8 cellular contexts compared by ENCODE assay signal in the genomic region with DNA sequence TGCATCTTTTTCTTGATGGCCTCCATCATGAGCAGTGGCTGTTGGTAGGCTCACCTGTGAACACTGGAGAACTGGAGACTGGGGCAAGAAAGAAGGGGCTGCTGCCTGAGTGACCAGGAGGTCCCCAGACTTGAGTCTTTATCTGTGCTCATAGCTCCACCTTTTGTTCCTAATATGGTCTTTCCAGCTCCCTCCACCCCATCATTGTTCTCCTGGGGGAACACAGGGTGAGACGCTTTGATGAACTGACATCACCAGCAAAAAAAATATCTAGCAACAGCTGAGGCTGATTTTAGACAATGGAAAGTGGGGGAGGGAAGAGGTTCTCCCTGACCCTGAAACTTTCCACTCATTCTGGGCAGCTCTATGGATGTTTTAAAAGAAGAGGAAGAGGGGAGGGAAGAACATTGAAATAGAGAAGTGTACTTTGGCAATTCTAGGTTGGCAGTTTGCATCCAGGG. TPM values are rescaled to one million over a fixed set of nuclear protein-coding genes. Genes with fewer than 3 reads are reported as not detected.
DNase-seq lines count a peak whose midpoint lies in the region; ATAC-seq and TF ChIP-seq lines count a peak whose summit lies in the region.

A gene (minus strand): TSS at position 111 of the 461 bp plus-strand sequence. CDS start 82 bp downstream, at position 29.

- no peak within 1 kb of the TSS for H3K27ac ChIP-seq in thoracic aorta

- H3K4me3 ChIP-seq in thoracic aorta = no peak within 1 kb of the TSS

- H3K4me3 Mint-ChIP-seq in activated naive CD8-positive, alpha-beta T cell treated with anti-CD3 and anti-CD28 coated beads, Interleukin-2, amount 50 U/mL, for 24 hours = no peak within 1 kb of the TSS

- H3K9me3 Mint-ChIP-seq in activated naive CD8-positive, alpha-beta T cell treated with anti-CD3 and anti-CD28 coated beads, Interleukin-2, amount 50 U/mL, for 24 hours = no peaks in the 10 kb centered on the region

- no peak within 1 kb of the TSS for H3K27ac Mint-ChIP-seq in activated naive CD8-positive, alpha-beta T cell treated with anti-CD3 and anti-CD28 coated beads, Interleukin-2, amount 50 U/mL, for 24 hours

- peaks cover 16% of the 10 kb centered on the region for H3K27me3 Mint-ChIP-seq in activated naive CD8-positive, alpha-beta T cell treated with anti-CD3 and anti-CD28 coated beads, Interleukin-2, amount 50 U/mL, for 24 hours

- no peaks in the 10 kb centered on the region for H3K36me3 ChIP-seq in thoracic aorta

- no peaks in the 10 kb centered on the region for H3K36me3 Mint-ChIP-seq in activated naive CD8-positive, alpha-beta T cell treated with anti-CD3 and anti-CD28 coated beads, Interleukin-2, amount 50 U/mL, for 24 hours (ENCODE audit: low read depth)

- H3K4me1 ChIP-seq in thoracic aorta (ENCODE audit: control insufficient read depth in 1 of 2, low read depth in 2 of 2) = peaks cover 0 to 18% of the 10 kb centered on the region in 2 donors

- no peak for TF ChIP-seq CTCF in thoracic aorta (IDR thresholded peaks at IDR 0.05)

- no peaks in the 10 kb centered on the region for H3K9me3 ChIP-seq in thoracic aorta

- peak; percentile 28 for ATAC-seq in activated naive CD8-positive, alpha-beta T cell treated with anti-CD3 and anti-CD28 coated beads, Interleukin-2, amount 50 U/mL, for 24 hours
- ATAC-seq in thoracic aorta (ENCODE audit: insufficient number of reproducible peaks, low FRiP score, low read depth) = no peak

- no peaks in the 10 kb centered on the region for H3K27me3 ChIP-seq in thoracic aorta (replicated peaks; ENCODE audit: insufficient read depth)

- H3K4me1 Mint-ChIP-seq in activated naive CD8-positive, alpha-beta T cell treated with anti-CD3 and anti-CD28 coated beads, Interleukin-2, amount 50 U/mL, for 24 hours = peaks cover 9% of the 10 kb centered on the region

- intact Hi-C loops in T-helper 1 cell treated with Interleukin-12 subunit alpha and Interleukin-12 subunit beta and Interleukin-4 antibody, amounts not matched to agents 30 ng/mL and 1 ng/mL, for 36 hours (cut with micrococcal nuclease) = no loop called here

- no peak for DNase-seq in T-helper 1 cell
- no peak for DNase-seq in activated naive CD8-positive, alpha-beta T cell treated with anti-CD3 and anti-CD28 coated beads, Interleukin-2, amount 50 U/mL, for 24 hours
- peak; percentile 20 for DNase-seq in kidney glomerular epithelial cell (lab: John Stamatoyannopoulos, UW)
- DNase-seq in thoracic aorta (ENCODE audit: low spot score) = no peak
- DNase-seq in Ammon's horn (ENCODE audit: low spot score) = no peak
- no peak for DNase-seq in NCI-H2081 treated with DMSO at 0.1 percent for 48 hours (lab: John Stamatoyannopoulos, UW)
- no peak for DNase-seq in dedifferentiated amniotic fluid mesenchymal stem cell (ENCODE audit: extremely low spot score)

RNA-seq across cellular contexts. Expression of the gene that starts here (rescaled TPM):
- 706 and 720 TPM in 2 replicates for total RNA-seq in T-helper 1 cell treated with Interleukin-12 subunit alpha and Interleukin-12 subunit beta and Interleukin-4 antibody, amounts not matched to agents 30 ng/mL and 1 ng/mL, for 36 hours
- total RNA-seq in thoracic aorta = 100 to 1,000 TPM; 146 to 331 TPM
